Comparison of ENCODE assay signal across 1 cellular context in the genomic region with DNA sequence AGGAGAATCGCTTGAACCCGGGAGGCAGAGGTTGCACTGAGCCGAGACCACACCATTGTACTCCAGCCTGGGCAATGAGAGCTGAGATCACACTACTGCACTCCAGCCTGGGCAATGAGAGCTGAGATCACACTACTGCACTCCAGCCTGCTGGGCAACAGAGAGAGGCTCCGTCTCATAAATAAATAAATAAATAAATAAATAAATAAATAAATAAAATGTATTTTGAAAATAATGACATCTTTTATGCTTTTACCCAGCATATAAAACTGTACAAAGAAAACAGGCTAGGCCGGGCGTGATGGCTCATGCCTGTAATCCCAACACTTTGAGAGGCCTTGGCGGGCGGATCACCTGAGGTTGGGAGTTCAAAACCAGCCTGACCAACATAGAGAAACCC.
TF ChIP-seq lines count a peak whose summit lies in the region.

No MANE protein-coding gene starts in this region.

TF ChIP-seq in HEK293, 187 proteins besides CTCF, POLR2A, EP300 and RAD21 (continued from another document):
- TF ChIP-seq, protein P1, sequence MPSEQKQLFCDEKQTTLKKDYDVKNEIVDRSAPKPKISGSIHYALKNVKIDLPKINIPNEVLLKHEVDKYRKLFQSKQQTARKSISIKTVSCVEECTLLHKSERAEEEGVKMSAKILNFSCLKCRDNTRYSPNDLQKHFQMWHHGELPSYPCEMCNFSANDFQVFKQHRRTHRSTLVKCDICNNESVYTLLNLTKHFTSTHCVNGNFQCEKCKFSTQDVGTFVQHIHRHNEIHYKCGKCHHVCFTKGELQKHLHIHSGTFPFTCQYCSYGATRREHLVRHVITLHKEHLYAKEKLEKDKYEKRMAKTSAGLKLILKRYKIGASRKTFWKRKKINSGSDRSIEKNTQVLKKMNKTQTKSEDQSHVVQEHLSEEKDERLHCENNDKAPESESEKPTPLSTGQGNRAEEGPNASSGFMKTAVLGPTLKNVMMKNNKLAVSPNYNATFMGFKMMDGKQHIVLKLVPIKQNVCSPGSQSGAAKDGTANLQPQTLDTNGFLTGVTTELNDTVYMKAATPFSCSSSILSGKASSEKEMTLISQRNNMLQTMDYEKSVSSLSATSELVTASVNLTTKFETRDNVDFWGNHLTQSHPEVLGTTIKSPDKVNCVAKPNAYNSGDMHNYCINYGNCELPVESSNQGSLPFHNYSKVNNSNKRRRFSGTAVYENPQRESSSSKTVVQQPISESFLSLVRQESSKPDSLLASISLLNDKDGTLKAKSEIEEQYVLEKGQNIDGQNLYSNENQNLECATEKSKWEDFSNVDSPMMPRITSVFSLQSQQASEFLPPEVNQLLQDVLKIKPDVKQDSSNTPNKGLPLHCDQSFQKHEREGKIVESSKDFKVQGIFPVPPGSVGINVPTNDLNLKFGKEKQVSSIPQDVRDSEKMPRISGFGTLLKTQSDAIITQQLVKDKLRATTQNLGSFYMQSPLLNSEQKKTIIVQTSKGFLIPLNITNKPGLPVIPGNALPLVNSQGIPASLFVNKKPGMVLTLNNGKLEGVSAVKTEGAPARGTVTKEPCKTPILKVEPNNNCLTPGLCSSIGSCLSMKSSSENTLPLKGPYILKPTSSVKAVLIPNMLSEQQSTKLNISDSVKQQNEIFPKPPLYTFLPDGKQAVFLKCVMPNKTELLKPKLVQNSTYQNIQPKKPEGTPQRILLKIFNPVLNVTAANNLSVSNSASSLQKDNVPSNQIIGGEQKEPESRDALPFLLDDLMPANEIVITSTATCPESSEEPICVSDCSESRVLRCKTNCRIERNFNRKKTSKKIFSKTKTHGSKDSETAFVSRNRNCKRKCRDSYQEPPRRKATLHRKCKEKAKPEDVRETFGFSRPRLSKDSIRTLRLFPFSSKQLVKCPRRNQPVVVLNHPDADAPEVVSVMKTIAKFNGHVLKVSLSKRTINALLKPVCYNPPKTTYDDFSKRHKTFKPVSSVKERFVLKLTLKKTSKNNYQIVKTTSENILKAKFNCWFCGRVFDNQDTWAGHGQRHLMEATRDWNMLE (tag by site-specific recombination; conservative IDR thresholded peaks at IDR 0.05; ENCODE audit: low read depth), result peak; percentile 66
